2 cellular contexts compared by ENCODE assay signal in genomic region chr2:26723475-26723874, GRCh38.
A peak's percentile ranks its signal among the peaks of the same experiment; 100 is the strongest.
TF ChIP-seq lines count a peak whose summit lies in the region.

No MANE protein-coding gene starts in this region.

TF ChIP-seq in IMR-90, 13 proteins besides CTCF, POLR2A, EP300 and RAD21:
- TF ChIP-seq BHLHE40 (IDR thresholded peaks at IDR 0.05; ENCODE audit: low read depth, low read length) (no peak), ELK1 (IDR thresholded peaks at IDR 0.05; ENCODE audit: borderline replicate concordance, low read depth, low read length) (no peak)

TF ChIP-seq in K562, 482 proteins besides CTCF, POLR2A, EP300 and RAD21:
- TF ChIP-seq ZFP36 (IDR thresholded peaks at IDR 0.05; ENCODE audit: low read depth, low read length, partially characterized antibody): peak; percentile 84
- peak; percentile 89 for TF ChIP-seq RBM25 (IDR thresholded peaks at IDR 0.05; ENCODE audit: low read depth, low read length, severe bottlenecking)
- no peak for TF ChIP-seq ZFPM2 (CRISPR knock-in tag; IDR thresholded peaks at IDR 0.05)
- TF ChIP-seq KDM1A (IDR thresholded peaks at IDR 0.05): peak; percentile 29 to 55; a peak in 1 of 4 replicates
- TF ChIP-seq SMARCA5 (IDR thresholded peaks at IDR 0.05): 0 out of 2 replicates have a peak, but pooled peaks have one; percentile 38
- TF ChIP-seq BCOR (IDR thresholded peaks at IDR 0.05): peak; percentile 86
- no peak for TF ChIP-seq CHD2 (IDR thresholded peaks at IDR 0.05; ENCODE audit: low read depth, low read length)
- TF ChIP-seq NR2F6 (CRISPR knock-in tag; IDR thresholded peaks at IDR 0.05): no peak
TF ChIP-seq in K562: peak in this region for 5.
